In genomic region chr4:153766758-153767157, GRCh38 we compare ENCODE assay signal across 9 cellular contexts. TPM values are rescaled to one million over a fixed set of nuclear protein-coding genes. Genes with fewer than 3 reads are reported as not detected.
"Had no signal": no experiment of that assay in that cellular context is flagged by ENCODE, and none has a peak within 500 bp of the region (broad histone marks: within the 10 kb centered on the region; RNA-seq: fewer than 3 reads in every experiment).

No MANE protein-coding gene starts in this region.

- FAIRE-seq: HTR-8/SVneo had no signal

- H3K4me2 ChIP-seq: GM23338 had no signal

- H3K27ac Mint-ChIP-seq: GM23338, IgD-negative memory B cell had no signal

- DNase-seq: H7, HCEC 1CT, Kasumi-1, KG1 had no signal

- H3K4me1 Mint-ChIP-seq: IgD-negative memory B cell had no signal

- H3K4me3 Mint-ChIP-seq: GM23338, IgD-negative memory B cell had no signal

- H3K4me3 ChIP-seq: GM23338 had no signal

- ATAC-seq: GM23338 had no signal

- H2AFZ ChIP-seq: GM23338 had no signal

RNA-seq across cellular contexts. Expression of gene RNF175, which starts 6.9 kb away (rescaled TPM):
- total RNA-seq: H4, HT-29 had no signal
- polyA plus RNA-seq: IgD-negative memory B cell had no signal

RNA-seq across cellular contexts. Expression of gene SFRP2, which starts 22.1 kb away (rescaled TPM):
- total RNA-seq: HT-29 had no signal
- polyA plus RNA-seq: IgD-negative memory B cell had no signal
